21 cellular contexts compared by ENCODE assay signal in genomic region chr14:71452535-71452934, GRCh38.
DNase-seq lines count a peak whose midpoint lies in the region; ATAC-seq, FAIRE-seq and TF ChIP-seq lines count a peak whose summit lies in the region.
"Had no signal": no experiment of that assay in that cellular context is flagged by ENCODE, and none has a peak within 500 bp of the region (broad histone marks: within the 10 kb centered on the region; RNA-seq: fewer than 3 reads in every experiment).

No MANE protein-coding gene starts in this region.

- CTCF ChIA-PET in PC-3 (lab: Charles Lee), result no interaction called here
- CTCF ChIA-PET in endothelial cell of umbilical vein (lab: Charles Lee), result no interaction called here

- TF ChIP-seq CTCF in AG10803 (conservative IDR thresholded peaks at IDR 0.05; ENCODE audit: low read length) (no peak), PC-3 (conservative IDR thresholded peaks at IDR 0.05; ENCODE audit: low read depth, low read length) (no peak), endothelial cell of umbilical vein (IDR thresholded peaks at IDR 0.05; ENCODE audit: extremely low read depth in 1 of 2, insufficient read depth in 1 of 2, low read depth in 1 of 2, low read length in 2 of 2) (no peak), spleen (IDR thresholded peaks at IDR 0.05 in 8 of 11, conservative IDR thresholded peaks at IDR 0.05 in 3 of 11) (no peak), mucosa of descending colon (IDR thresholded peaks at IDR 0.05) (no peak)

- dilution Hi-C loops in endothelial cell of umbilical vein (cut with MboI; ENCODE audit: extremely low pct_ligation_motif_present, low sequenced_read_pairs), result no loop called here

- peaks cover 76% of the 10 kb centered on the region for H3K79me2 ChIP-seq in PC-3 (ENCODE audit: low read length)
- H3K79me2 ChIP-seq in endothelial cell of umbilical vein (ENCODE audit: control insufficient read depth, insufficient read depth, low read length), result no peaks in the 10 kb centered on the region

- H3K4me1 ChIP-seq in PC-3 (ENCODE audit: insufficient read depth, low read length) (peaks cover 66% of the 10 kb centered on the region), endothelial cell of umbilical vein (ENCODE audit: control insufficient read depth, extremely low read depth, insufficient read depth, low read length) (peaks cover 10% of the 10 kb centered on the region), spleen (peaks cover 0 to 32% (median 9%) of the 10 kb centered on the region in 6 donors), mucosa of descending colon (ENCODE audit: low read depth) (no peaks in the 10 kb centered on the region)

- H3K9ac ChIP-seq in PC-3 (ENCODE audit: low read length) (no peak overlapping the region), endothelial cell of umbilical vein (replicated peaks; ENCODE audit: extremely low read depth, insufficient read depth, low read length) (no peak overlapping the region)

- H3K27me3 ChIP-seq in PC-3 (ENCODE audit: low read length), result no peaks in the 10 kb centered on the region
- H3K27me3 ChIP-seq in endothelial cell of umbilical vein (ENCODE audit: control insufficient read depth in 2 of 2, insufficient read depth in 2 of 2, low read length in 2 of 2), result no peaks in the 10 kb centered on the region
- no peaks in the 10 kb centered on the region for H3K27me3 ChIP-seq in spleen (replicated peaks in 1 of 7)
- H3K27me3 ChIP-seq: body of pancreas, left lung, stomach, tibial artery had no signal

- H3K36me3 ChIP-seq in PC-3 (ENCODE audit: low read depth, low read length), result no peaks in the 10 kb centered on the region
- H3K36me3 ChIP-seq in endothelial cell of umbilical vein (ENCODE audit: control insufficient read depth in 2 of 2, extremely low read depth in 1 of 2, insufficient read depth in 2 of 2, low read length in 2 of 2), result no peaks in the 10 kb centered on the region
- H3K36me3 ChIP-seq in spleen, result no peaks in the 10 kb centered on the region
- no peaks in the 10 kb centered on the region for H3K36me3 ChIP-seq in mucosa of descending colon (ENCODE audit: low read depth)
- H3K36me3 ChIP-seq: left lung, stomach, tibial artery had no signal

- no peaks in the 10 kb centered on the region for H3K9me2 ChIP-seq in PC-3 (replicated peaks; ENCODE audit: low read length)

- DNase-seq in AG10803 (ENCODE audit: low read depth) (peak; percentile 35), GM12891 (ENCODE audit: insufficient read length, low spot score) (no peak), PC-3 (peak; percentile 12), endothelial cell of umbilical vein (ENCODE audit: low read depth, low spot score) (no peak), spleen (no peak), NCI-H1417 treated with DMSO at 0.1 percent for 48 hours (lab: John Stamatoyannopoulos, UW) (no peak), mucosa of descending colon (no peak)
- no peak for DNase-seq in stimulated activated CD4-positive, alpha-beta T cell treated with anti-CD3 and anti-CD28 coated beads, Interleukin-1b, Interleukin-23, amount 100 ng/mL, for 48 hours
- DNase-seq: activated naive CD8-positive, alpha-beta T cell treated with anti-CD3 and anti-CD28 coated beads, Interleukin-2, amount 10 ng/mL, durations not matched to agents 7 days and 5 days; body of pancreas; immature natural killer cell; left lung; MM.1S; naive thymus-derived CD8-positive, alpha-beta T cell; NCI-H146; RPMI8226; stimulated activated CD4-positive, alpha-beta T cell treated with anti-CD3 and anti-CD28 coated beads, Interleukin-12 subunit alpha, Interleukin-12 subunit beta, amount 100 ng/mL, for 4 hours; stomach; tibial artery had no signal

- BruUV-seq in PC-3 (replicated peaks; lab: Mats Ljungman, UMichigan) (no TSS peak), endothelial cell of umbilical vein (replicated peaks; lab: Mats Ljungman, UMichigan) (no TSS peak)

- TF ChIP-seq POLR2A in GM12891 (IDR thresholded peaks at IDR 0.05; ENCODE audit: low read depth, low read length), result no peak
- no peak for TF ChIP-seq POLR2A in endothelial cell of umbilical vein (IDR thresholded peaks at IDR 0.05; ENCODE audit: low read depth, low read length)
- TF ChIP-seq POLR2A in spleen (IDR thresholded peaks at IDR 0.05), result no peak

- POLR2A ChIA-PET in PC-3 (lab: Charles Lee; ENCODE audit: unreplicated experiment) (no interaction called here), endothelial cell of umbilical vein (lab: Charles Lee) (no interaction called here)

- no peak overlapping the region for H2AFZ ChIP-seq in PC-3 (ENCODE audit: low read length)
- no peak overlapping the region for H2AFZ ChIP-seq in endothelial cell of umbilical vein (ENCODE audit: low read depth, low read length)

- H3K4me2 ChIP-seq in PC-3 (ENCODE audit: low read length) (no peak overlapping the region), endothelial cell of umbilical vein (ENCODE audit: insufficient read depth, low read length) (no peak overlapping the region)

- WGBS in spleen, 5 donors, result 67 to 87% (median 78%) methylated on average over 1 of the region's 1 CpG

- H3K9me3 ChIP-seq in PC-3 (ENCODE audit: low read length) (no peaks in the 10 kb centered on the region), endothelial cell of umbilical vein (replicated peaks; ENCODE audit: control insufficient read depth, insufficient read depth, low read length) (no peaks in the 10 kb centered on the region), spleen (no peaks in the 10 kb centered on the region), mucosa of descending colon (no peaks in the 10 kb centered on the region)
- H3K9me3 ChIP-seq: body of pancreas, left lung, stomach, tibial artery had no signal

- ATAC-seq in PC-3 (no peak), mucosa of descending colon (no peak)
- ATAC-seq: body of pancreas; left lung; naive thymus-derived CD8-positive, alpha-beta T cell had no signal

- FAIRE-seq in GM12891 (lab: Jason Lieb, UNC) (peak; percentile 55), endothelial cell of umbilical vein (lab: Jason Lieb, UNC) (no peak)
- FAIRE-seq: frontal cortex had no signal

- no peaks in the 10 kb centered on the region for H3K9me1 ChIP-seq in endothelial cell of umbilical vein (replicated peaks; ENCODE audit: control insufficient read depth, extremely low read depth, insufficient read depth, low read length)

- H3K4me3 ChIP-seq in AG10803 (ENCODE audit: low read length) (no peak overlapping the region), PC-3 (ENCODE audit: low read length) (no peak overlapping the region), endothelial cell of umbilical vein (replicated peaks in 1 of 3; ENCODE audit: insufficient read depth in 1 of 3, low read depth in 1 of 3, low read length in 3 of 3) (no peak overlapping the region), spleen (no peak overlapping the region), mucosa of descending colon (no peak overlapping the region)
- H3K4me3 ChIP-seq: body of pancreas, left lung, stomach, tibial artery had no signal

- H4K20me1 ChIP-seq in PC-3 (ENCODE audit: low read length) (no peaks in the 10 kb centered on the region), endothelial cell of umbilical vein (replicated peaks; ENCODE audit: control insufficient read depth, extremely low read depth, insufficient read depth, low read length) (no peaks in the 10 kb centered on the region)

- intact Hi-C loops in PC-3 (cut with micrococcal nuclease), result no loop called here
- intact Hi-C loops in endothelial cell of umbilical vein (cut with micrococcal nuclease), result no loop called here
- intact Hi-C loops in spleen (cut with DNase I; ENCODE audit: low total_unique reads), result no loop called here
- intact Hi-C loops in mucosa of descending colon (cut with DNase I, micrococcal nuclease), result no loop called here

- H3K27ac ChIP-seq in PC-3 (ENCODE audit: low read length), result no peak overlapping the region
- no peak overlapping the region for H3K27ac ChIP-seq in endothelial cell of umbilical vein (ENCODE audit: insufficient read depth, low read depth, low read length)
- no peak overlapping the region for H3K27ac ChIP-seq in spleen
- H3K27ac ChIP-seq: body of pancreas, epithelial cell of prostate, left lung, stomach, tibial artery had no signal

- H3F3A ChIP-seq in PC-3 (ENCODE audit: low read length, unreplicated experiment), result peaks cover 6% of the 10 kb centered on the region

TF ChIP-seq in GM12891, 5 proteins besides CTCF, POLR2A, EP300 and RAD21:
- TF ChIP-seq POLR2AphosphoS5 (IDR thresholded peaks at IDR 0.05; ENCODE audit: low read depth, low read length) (no peak), TAF1 (IDR thresholded peaks at IDR 0.05; ENCODE audit: low read depth, low read length) (no peak), POU2F2 (IDR thresholded peaks at IDR 0.05; ENCODE audit: low read depth, low read length) (no peak), SPI1 (IDR thresholded peaks at IDR 0.05; ENCODE audit: low read depth, low read length) (no peak), PAX5 (IDR thresholded peaks at IDR 0.05; ENCODE audit: insufficient read depth, low read length, severe bottlenecking) (no peak)

TF ChIP-seq in endothelial cell of umbilical vein, 7 proteins besides CTCF, POLR2A, EP300 and RAD21:
- TF ChIP-seq POLR2AphosphoS5 (IDR thresholded peaks at IDR 0.05; ENCODE audit: insufficient read depth, low read depth, low read length), result no peak
- peak; percentile 11 for TF ChIP-seq GATA2 (IDR thresholded peaks at IDR 0.05; ENCODE audit: insufficient read depth, insufficient read length, low read depth, low read length)
TF ChIP-seq in endothelial cell of umbilical vein: peak in this region for 1.

Comparison
In these comparisons a context has a peak if more than half of its experiments do, and no peak if none do; other contexts are left out.
1. DNase-seq: peak in AG10803 (single experiment) and PC-3 (single experiment); none in GM12891 (single experiment), endothelial cell of umbilical vein (single experiment), stimulated activated CD4-positive, alpha-beta T cell treated with anti-CD3 and anti-CD28 coated beads, Interleukin-1b, Interleukin-23, amount 100 ng/mL, for 48 hours (single experiment), spleen (single experiment), NCI-H1417 treated with DMSO at 0.1 percent for 48 hours (single experiment) and mucosa of descending colon (0 of 3).